ENCODE assay signal across 8 cellular contexts in genomic region chr9:100472725-100473261, GRCh38. TPM values are rescaled to one million over a fixed set of nuclear protein-coding genes. Genes with fewer than 3 reads are reported as not detected.
DNase-seq lines count a peak whose midpoint lies in the region; ATAC-seq and TF ChIP-seq lines count a peak whose summit lies in the region.

Gene TMEFF1 (plus strand): TSS chr9:100473149. CDS start chr9:100473545, 396 bp downstream.

- peaks cover 4% of the 10 kb centered on the region for H3K27me3 Mint-ChIP-seq in neural progenitor cell (ENCODE audit: insufficient read depth, low read depth)

- 5 to 43% methylated on average over 1 to 18 of the region's 51 CpGs for WGBS in upper lobe of left lung, 2 donors

- H3K4me3 ChIP-seq in GM12875 (ENCODE audit: low read depth, low read length) (peak within 1 kb of the TSS; percentile 38), fibroblast of pulmonary artery (replicated peaks; ENCODE audit: low read depth, low read length) (peak within 1 kb of the TSS; percentile 63), neural progenitor cell (peak within 1 kb of the TSS; percentile 98), upper lobe of left lung (peak within 1 kb of the TSS; percentile 11 to 66 (median 48))

- peak within 1 kb of the TSS; percentile 96 for H3K27ac Mint-ChIP-seq in neural progenitor cell

- DNase-seq in NCI-H510A treated with DMSO at 0.1 percent for 48 hours (lab: John Stamatoyannopoulos, UW) (peak; percentile 32), fibroblast of pulmonary artery (ENCODE audit: low read depth) (peak; percentile 8), neural progenitor cell (ENCODE audit: low spot score) (peak; percentile 94), upper lobe of left lung (peak in 1 of 2 donors; percentile 91), GOT3 (lab: John Stamatoyannopoulos, UW) (no peak)
- peak; percentile 64 to 68 for DNase-seq in activated T-cell treated with anti-CD3 and anti-CD28 coated beads, Interleukin-2, amount 50 U/mL, for 48 hours

- H3K9ac ChIP-seq in neural progenitor cell, result peak within 1 kb of the TSS; percentile 97

- H3K36me3 ChIP-seq in neural progenitor cell (no peaks in the 10 kb centered on the region), upper lobe of left lung (no peaks in the 10 kb centered on the region)

- H3F3A ChIP-seq in neural progenitor cell (ENCODE audit: low read depth), result peaks cover 23% of the 10 kb centered on the region

- peak within 1 kb of the TSS; percentile 87 for H3K4me2 ChIP-seq in neural progenitor cell

- no peak for TF ChIP-seq POLR2A in upper lobe of left lung (IDR thresholded peaks at IDR 0.05)

- peaks cover 5% of the 10 kb centered on the region for H3K9me3 Mint-ChIP-seq in neural progenitor cell

- TF ChIP-seq CTCF in GM12875 (IDR thresholded peaks at IDR 0.05; ENCODE audit: borderline replicate concordance, insufficient read depth, low read depth, low read length) (0 out of 2 replicates have a peak, but pooled peaks have one; percentile 9), fibroblast of pulmonary artery (IDR thresholded peaks at IDR 0.05; ENCODE audit: low read length, missing control alignments) (no peak), neural progenitor cell (IDR thresholded peaks at IDR 0.05) (peak; percentile 20), upper lobe of left lung (IDR thresholded peaks at IDR 0.05) (peak in 1 of 6 experiments; percentile 14)

- ATAC-seq in HG02763 (IDR thresholded peaks at IDR 0.05; ENCODE audit: unreplicated experiment) (peak; percentile 54), upper lobe of left lung (ENCODE audit: low FRiP score in 2 of 2) (peak in 1 of 2 donors; percentile 64)

- peak within 1 kb of the TSS; percentile 96 for H3K4me3 Mint-ChIP-seq in neural progenitor cell

- no peak within 1 kb of the TSS for H2AFZ ChIP-seq in neural progenitor cell (replicated peaks)

- H4K20me1 ChIP-seq in neural progenitor cell (ENCODE audit: low read depth), result peaks cover 35% of the 10 kb centered on the region

- no peak for TF ChIP-seq EP300 in upper lobe of left lung (IDR thresholded peaks at IDR 0.05)

- peaks cover 63% of the 10 kb centered on the region for H3K79me2 ChIP-seq in neural progenitor cell (ENCODE audit: low read depth)

- H3K4me1 ChIP-seq in neural progenitor cell (peaks cover 27% of the 10 kb centered on the region), upper lobe of left lung (peaks cover 6 to 21% (median 8%) of the 10 kb centered on the region in 4 donors)

- H3K4me1 Mint-ChIP-seq in neural progenitor cell, result peaks cover 49% of the 10 kb centered on the region

- H3K27ac ChIP-seq in neural progenitor cell (peak within 1 kb of the TSS; percentile 97), upper lobe of left lung (no peak within 1 kb of the TSS)

- H3K27me3 ChIP-seq in neural progenitor cell (no peaks in the 10 kb centered on the region), upper lobe of left lung (peaks cover 0 to 14% (median 6%) of the 10 kb centered on the region in 4 donors)

- no peaks in the 10 kb centered on the region for H3K9me3 ChIP-seq in neural progenitor cell (ENCODE audit: low read depth)
- no peaks in the 10 kb centered on the region for H3K9me3 ChIP-seq in upper lobe of left lung

- H3K36me3 Mint-ChIP-seq in neural progenitor cell, result peaks cover 16% of the 10 kb centered on the region

RNA-seq across cellular contexts. Expression of gene TMEFF1, which starts in this region (rescaled TPM):
- total RNA-seq in neural progenitor cell (ENCODE audit: low replicate concordance) (103 and 113 TPM in 2 replicates), upper lobe of left lung (under 1 TPM in 4 of 6 donors, not detected in 2; 0.11 to 0.30 (median 0.18) TPM)

Comparison
In these comparisons a context has a peak if more than half of its experiments do, and no peak if none do; other contexts are left out.
1. RNA of gene TMEFF1 (total RNA-seq): 103 to 113 TPM in neural progenitor cell; 0.11 to 0.30 TPM in upper lobe of left lung; every median in the first group is over 10 times any median in the second.
2. H3K4me3 ChIP-seq: peak in every context shown above with its lines; median percentile 98 in neural progenitor cell; 63 in fibroblast of pulmonary artery; 48 in upper lobe of left lung; 38 in GM12875.